Comparison of ENCODE assay signal across 21 cellular contexts in the genomic region with DNA sequence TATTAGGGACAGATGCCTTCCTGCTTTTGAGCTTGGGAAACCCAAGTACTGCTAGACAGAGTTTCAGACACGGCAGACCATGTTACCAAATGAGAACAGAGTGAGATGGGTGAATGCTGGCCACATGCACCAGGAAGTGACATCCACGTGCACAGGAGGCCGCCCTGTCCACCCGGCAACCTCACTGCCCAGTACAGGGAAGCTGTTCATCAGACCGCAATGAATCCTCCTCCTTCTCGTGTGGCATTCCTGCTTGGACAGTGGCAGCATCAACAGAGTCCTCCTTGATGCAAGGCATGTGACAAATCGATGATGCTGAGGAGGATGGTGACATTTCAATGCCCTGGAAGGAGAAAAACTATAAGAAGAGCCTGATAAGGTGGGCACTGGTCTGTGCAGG.
"Had no signal": no experiment of that assay in that cellular context is flagged by ENCODE, and none has a peak within 500 bp of the region (broad histone marks: within the 10 kb centered on the region; RNA-seq: fewer than 3 reads in every experiment).

No MANE protein-coding gene starts in this region.

- H3K4me3 Mint-ChIP-seq: naive thymus-derived CD4-positive, alpha-beta T cell; nephron progenitor cell; stimulated activated effector memory CD8-positive, alpha-beta T cell treated with anti-CD3 and anti-CD28 coated beads, Interleukin-12 subunit alpha, Interleukin-12 subunit beta, amount 100 ng/mL, for 72 hours had no signal

- H3K27ac ChIP-seq: colonic mucosa, gastrocnemius medialis, heart right ventricle, left lung, neutrophil, pancreas, right lobe of liver, suprapubic skin, thyroid gland, upper lobe of left lung had no signal

- H3K4me1 Mint-ChIP-seq: naive thymus-derived CD4-positive, alpha-beta T cell; nephron progenitor cell; stimulated activated effector memory CD8-positive, alpha-beta T cell treated with anti-CD3 and anti-CD28 coated beads, Interleukin-12 subunit alpha, Interleukin-12 subunit beta, amount 100 ng/mL, for 72 hours had no signal

- H3K27me3 ChIP-seq: colonic mucosa, gastrocnemius medialis, neutrophil, pancreas, right lobe of liver, thyroid gland, upper lobe of left lung had no signal

- H3K4me1 ChIP-seq: colonic mucosa, gastrocnemius medialis, heart right ventricle, left lung, pancreas, right lobe of liver, suprapubic skin, thyroid gland, upper lobe of left lung had no signal

- H3K36me3 Mint-ChIP-seq: naive thymus-derived CD4-positive, alpha-beta T cell; stimulated activated effector memory CD8-positive, alpha-beta T cell treated with anti-CD3 and anti-CD28 coated beads, Interleukin-12 subunit alpha, Interleukin-12 subunit beta, amount 100 ng/mL, for 72 hours had no signal

- ATAC-seq: esophagus mucosa; gastrocnemius medialis; heart right ventricle; left lung; naive thymus-derived CD4-positive, alpha-beta T cell; pancreas; right lobe of liver; stimulated activated effector memory CD8-positive, alpha-beta T cell treated with anti-CD3 and anti-CD28 coated beads, Interleukin-12 subunit alpha, Interleukin-12 subunit beta, amount 100 ng/mL, for 72 hours; stimulated activated naive CD8-positive, alpha-beta T cell treated with anti-CD3 and anti-CD28 coated beads, Interleukin-15, Interleukin-2, amounts not matched to agents 100 U/mL and 50 U/mL, for 24 hours had no signal

- H3K4me3 ChIP-seq: colonic mucosa, gastrocnemius medialis, heart right ventricle, left lung, pancreas, right lobe of liver, suprapubic skin, thyroid gland, upper lobe of left lung had no signal

- H3K36me3 ChIP-seq: colonic mucosa, gastrocnemius medialis, heart right ventricle, left lung, neutrophil, pancreas, right lobe of liver, suprapubic skin, thyroid gland, upper lobe of left lung had no signal

- H3K9me3 ChIP-seq: colonic mucosa, gastrocnemius medialis, left lung, neutrophil, pancreas, right lobe of liver, suprapubic skin, thyroid gland, upper lobe of left lung had no signal

- H3K9me3 Mint-ChIP-seq: nephron progenitor cell; stimulated activated effector memory CD8-positive, alpha-beta T cell treated with anti-CD3 and anti-CD28 coated beads, Interleukin-12 subunit alpha, Interleukin-12 subunit beta, amount 100 ng/mL, for 72 hours had no signal

- H3K27ac Mint-ChIP-seq: nephron progenitor cell; progenitor cell of endocrine pancreas; stimulated activated effector memory CD8-positive, alpha-beta T cell treated with anti-CD3 and anti-CD28 coated beads, Interleukin-12 subunit alpha, Interleukin-12 subunit beta, amount 100 ng/mL, for 72 hours had no signal

- DNase-seq: colonic mucosa; effector CD8-positive, alpha-beta T cell; gastrocnemius medialis; heart right ventricle; hypothalamus; mesendoderm; naive thymus-derived CD4-positive, alpha-beta T cell; nephron progenitor cell; pancreas; stimulated activated CD4-positive, alpha-beta T cell treated with anti-CD3 and anti-CD28 coated beads, Interleukin-4, amount 100 ng/mL, for 1 hour; stimulated activated CD8-positive, alpha-beta memory T cell treated with anti-CD3 and anti-CD28 coated beads, Interleukin-4, amount 100 ng/mL, for 48 hours; stimulated activated naive CD8-positive, alpha-beta T cell treated with anti-CD3 and anti-CD28 coated beads, Interleukin-15, Interleukin-2, amounts not matched to agents 100 U/mL and 50 U/mL, for 24 hours; thyroid gland; upper lobe of left lung had no signal
